30 cellular contexts compared by ENCODE assay signal in the genomic region with DNA sequence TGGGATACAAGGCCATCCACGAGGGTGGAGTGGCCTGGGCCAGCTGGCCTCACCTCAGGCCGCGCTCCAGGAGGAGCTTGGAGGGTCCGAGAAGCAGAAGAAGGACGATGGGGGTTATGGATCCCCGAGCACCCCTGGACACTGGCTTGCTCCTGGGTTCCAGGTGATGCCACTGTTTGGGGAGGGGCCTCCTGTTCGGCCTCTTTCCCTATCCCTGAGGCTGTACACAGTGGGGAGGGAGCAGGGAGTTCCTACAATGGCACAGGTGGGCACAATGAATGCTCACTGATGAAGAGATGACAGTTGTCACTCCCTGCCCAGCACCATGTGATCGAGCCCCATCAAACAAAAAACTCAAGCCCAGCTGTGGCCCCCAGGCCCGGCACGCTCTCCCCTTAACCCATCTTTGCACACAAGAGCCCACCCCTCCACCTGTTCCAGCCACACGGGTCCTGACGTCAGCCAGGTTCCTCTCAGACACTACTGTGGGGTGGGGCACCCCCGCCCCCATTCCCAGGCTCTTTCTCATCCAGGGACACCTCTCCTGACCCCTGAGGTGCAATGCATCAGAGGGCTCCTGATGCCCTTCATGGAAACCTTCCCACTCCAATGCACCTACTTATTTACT.
DNase-seq lines count a peak whose midpoint lies in the region; ATAC-seq and TF ChIP-seq lines count a peak whose summit lies in the region.
"Had no signal": no experiment of that assay in that cellular context is flagged by ENCODE, and none has a peak within 500 bp of the region (broad histone marks: within the 10 kb centered on the region; RNA-seq: fewer than 3 reads in every experiment).

No MANE protein-coding gene starts in this region.

- peaks cover 0 to 24% (median 0%) of the 10 kb centered on the region in 11 experiments; a peak in 2 of 22 replicates for H4K20me1 ChIP-seq in BLaER1 treated with 17β-estradiol and CSF1 and Interleukin-3, amounts not matched to agents 10 nM and 100 nM

- peaks cover 1 to 6% (median 2%) of the 10 kb centered on the region in 11 experiments for H3K9me3 ChIP-seq in BLaER1 treated with 17β-estradiol and CSF1 and Interleukin-3, amounts not matched to agents 10 nM and 100 nM (replicated peaks in 1 of 11)
- no peaks in the 10 kb centered on the region for H3K9me3 ChIP-seq in prostate gland
- H3K9me3 ChIP-seq: Caco-2, HAP-1 had no signal

- no peaks in the 10 kb centered on the region for H3K36me3 Mint-ChIP-seq in activated naive CD4-positive, alpha-beta T cell treated with anti-CD3 and anti-CD28 coated beads, Interleukin-2, amount 50 U/mL, for 24 hours
- H3K36me3 Mint-ChIP-seq in glutamatergic neuron (ENCODE audit: unreplicated experiment) = no peaks in the 10 kb centered on the region
- H3K36me3 Mint-ChIP-seq: CD8-positive, alpha-beta T cell had no signal

- H3K27ac Mint-ChIP-seq in activated naive CD4-positive, alpha-beta T cell treated with anti-CD3 and anti-CD28 coated beads, Interleukin-2, amount 50 U/mL, for 24 hours = peak overlapping the region; percentile 70
- no peak overlapping the region for H3K27ac Mint-ChIP-seq in glutamatergic neuron (ENCODE audit: unreplicated experiment)
- H3K27ac Mint-ChIP-seq: CD8-positive, alpha-beta T cell; HFFc6 had no signal

- peak overlapping the region in 9 of 11 experiments; percentile 84 to 99 (median 93); a peak in 14 of 22 replicates for H3K4me2 ChIP-seq in BLaER1 treated with 17β-estradiol and CSF1 and Interleukin-3, amounts not matched to agents 10 nM and 100 nM

- no peak for ATAC-seq in GM21528 (IDR thresholded peaks at IDR 0.05; ENCODE audit: low FRiP score, unreplicated experiment)
- ATAC-seq: CD8-positive, alpha-beta T cell; GM12878; K562 had no signal

- no peak for TF ChIP-seq POLR2A in prostate gland (IDR thresholded peaks at IDR 0.05)

- TF ChIP-seq CTCF in glutamatergic neuron (IDR thresholded peaks at IDR 0.05; ENCODE audit: partially characterized antibody, unreplicated experiment) (no peak), prostate gland (IDR thresholded peaks at IDR 0.05) (no peak)

- H3K27ac ChIP-seq in BLaER1 treated with 17β-estradiol and CSF1 and Interleukin-3, amounts not matched to agents 10 nM and 100 nM = no peak overlapping the region
- H3K27ac ChIP-seq in prostate gland = no peak overlapping the region

- H3K4me3 ChIP-seq in BLaER1 treated with 17β-estradiol and CSF1 and Interleukin-3, amounts not matched to agents 10 nM and 100 nM = no peak overlapping the region
- no peak overlapping the region for H3K4me3 ChIP-seq in prostate gland
- H3K4me3 ChIP-seq: GM12878, HAP-1, K562 had no signal

- H3K36me3 ChIP-seq in BLaER1 treated with 17β-estradiol and CSF1 and Interleukin-3, amounts not matched to agents 10 nM and 100 nM = no peaks in the 10 kb centered on the region
- H3K36me3 ChIP-seq in prostate gland = no peaks in the 10 kb centered on the region
- H3K36me3 ChIP-seq: HAP-1 had no signal

- no peak for DNase-seq in activated naive CD4-positive, alpha-beta T cell treated with Interleukin-2 at 50 U/mL for 16 hours
- DNase-seq in glutamatergic neuron = peak; percentile 2
- DNase-seq in posterior vena cava (ENCODE audit: low spot score) = peak; percentile 52
- no peak for DNase-seq in prostate gland (ENCODE audit: low spot score)
- no peak for DNase-seq in NCI-H510A treated with DMSO at 0.1 percent for 48 hours (lab: John Stamatoyannopoulos, UW)
- DNase-seq: 8988T; ACHN; C1 segment of cervical spinal cord; Caco-2; CD8-positive, alpha-beta T cell; DMS 273 treated with DMSO at 0.1 percent for 48 hours; DMS79; EL; GDM1; GOT3; HFFc6; Kasumi-1; MV-4-11; NCI-H1105; NCI-H146; NCI-H1930; NCI-H2107; NCI-H524 treated with DMSO at 0.1 percent for 48 hours; NCI-H774 had no signal

- 82% methylated on average over 13 of the region's 13 CpGs for WGBS in prostate gland

- no peaks in the 10 kb centered on the region for H3K9me3 Mint-ChIP-seq in activated naive CD4-positive, alpha-beta T cell treated with anti-CD3 and anti-CD28 coated beads, Interleukin-2, amount 50 U/mL, for 24 hours
- H3K9me3 Mint-ChIP-seq in glutamatergic neuron (ENCODE audit: unreplicated experiment) = peaks cover 5% of the 10 kb centered on the region
- H3K9me3 Mint-ChIP-seq: CD8-positive, alpha-beta T cell; HFFc6 had no signal

- intact Hi-C loops in posterior vena cava (cut with DNase I) = no loop called here
- intact Hi-C loops in prostate gland (cut with DNase I) = no loop called here

- peaks cover 43 to 62% (median 56%) of the 10 kb centered on the region in 10 experiments for H3K4me1 ChIP-seq in BLaER1 treated with 17β-estradiol and CSF1 and Interleukin-3, amounts not matched to agents 10 nM and 100 nM
- no peaks in the 10 kb centered on the region for H3K4me1 ChIP-seq in prostate gland (replicated peaks)
- H3K4me1 ChIP-seq: Caco-2, HAP-1 had no signal

- peaks cover 0 to 9% (median 0%) of the 10 kb centered on the region in 11 experiments; a peak in 3 of 22 replicates for H3K27me3 ChIP-seq in BLaER1 treated with 17β-estradiol and CSF1 and Interleukin-3, amounts not matched to agents 10 nM and 100 nM
- H3K27me3 ChIP-seq in prostate gland (replicated peaks; ENCODE audit: insufficient read depth) = no peaks in the 10 kb centered on the region

- peaks cover 27% of the 10 kb centered on the region for H3K27me3 Mint-ChIP-seq in activated naive CD4-positive, alpha-beta T cell treated with anti-CD3 and anti-CD28 coated beads, Interleukin-2, amount 50 U/mL, for 24 hours
- H3K27me3 Mint-ChIP-seq in glutamatergic neuron (ENCODE audit: unreplicated experiment) = peaks cover 9% of the 10 kb centered on the region

- H3K4me3 Mint-ChIP-seq in activated naive CD4-positive, alpha-beta T cell treated with anti-CD3 and anti-CD28 coated beads, Interleukin-2, amount 50 U/mL, for 24 hours = no peak overlapping the region
- H3K4me3 Mint-ChIP-seq in glutamatergic neuron (ENCODE audit: unreplicated experiment) = no peak overlapping the region
- H3K4me3 Mint-ChIP-seq: CD8-positive, alpha-beta T cell; HFFc6 had no signal

- H3K9ac ChIP-seq in BLaER1 treated with 17β-estradiol and CSF1 and Interleukin-3, amounts not matched to agents 10 nM and 100 nM = no peak overlapping the region

- peaks cover 16% of the 10 kb centered on the region for H3K4me1 Mint-ChIP-seq in activated naive CD4-positive, alpha-beta T cell treated with anti-CD3 and anti-CD28 coated beads, Interleukin-2, amount 50 U/mL, for 24 hours
- peaks cover 16% of the 10 kb centered on the region for H3K4me1 Mint-ChIP-seq in glutamatergic neuron (ENCODE audit: low read depth, unreplicated experiment)

Comparison
In these comparisons a context has a peak if more than half of its experiments do, and no peak if none do; other contexts are left out.
1. DNase-seq: peak in glutamatergic neuron (single experiment) and posterior vena cava (single experiment); none in activated naive CD4-positive, alpha-beta T cell treated with Interleukin-2 at 50 U/mL for 16 hours (single experiment), prostate gland (single experiment) and NCI-H510A treated with DMSO at 0.1 percent for 48 hours (single experiment).